Comparison of ENCODE assay signal across 1 cellular context in genomic region chr19:3116621-3117020, GRCh38.
TF ChIP-seq lines count a peak whose summit lies in the region.

No MANE protein-coding gene starts in this region.

TF ChIP-seq in GM23338, 12 proteins besides CTCF, POLR2A, EP300 and RAD21:
- TF ChIP-seq ETS1 (IDR thresholded peaks at IDR 0.05) (no peak), POLR2AphosphoS5 (IDR thresholded peaks at IDR 0.05; ENCODE audit: low read depth) (no peak), EZH2 (IDR thresholded peaks at IDR 0.05; ENCODE audit: low read depth, unreplicated experiment) (no peak), CREB1 (CRISPR knock-in tag; IDR thresholded peaks at IDR 0.05; ENCODE audit: low read depth) (no peak), JUNB (IDR thresholded peaks at IDR 0.05; ENCODE audit: unreplicated experiment) (no peak), EZH2phosphoT487 (IDR thresholded peaks at IDR 0.05; ENCODE audit: unreplicated experiment) (no peak), ZNF114 (CRISPR knock-in tag; IDR thresholded peaks at IDR 0.05) (no peak), REST (IDR thresholded peaks at IDR 0.05; ENCODE audit: unreplicated experiment) (no peak), NANOG (IDR thresholded peaks at IDR 0.05; ENCODE audit: borderline replicate concordance) (no peak), ZNF331 (CRISPR knock-in tag; IDR thresholded peaks at IDR 0.05; ENCODE audit: low read depth) (no peak), STAT1 (IDR thresholded peaks at IDR 0.05; ENCODE audit: unreplicated experiment) (no peak)
- TF ChIP-seq, protein P1, sequence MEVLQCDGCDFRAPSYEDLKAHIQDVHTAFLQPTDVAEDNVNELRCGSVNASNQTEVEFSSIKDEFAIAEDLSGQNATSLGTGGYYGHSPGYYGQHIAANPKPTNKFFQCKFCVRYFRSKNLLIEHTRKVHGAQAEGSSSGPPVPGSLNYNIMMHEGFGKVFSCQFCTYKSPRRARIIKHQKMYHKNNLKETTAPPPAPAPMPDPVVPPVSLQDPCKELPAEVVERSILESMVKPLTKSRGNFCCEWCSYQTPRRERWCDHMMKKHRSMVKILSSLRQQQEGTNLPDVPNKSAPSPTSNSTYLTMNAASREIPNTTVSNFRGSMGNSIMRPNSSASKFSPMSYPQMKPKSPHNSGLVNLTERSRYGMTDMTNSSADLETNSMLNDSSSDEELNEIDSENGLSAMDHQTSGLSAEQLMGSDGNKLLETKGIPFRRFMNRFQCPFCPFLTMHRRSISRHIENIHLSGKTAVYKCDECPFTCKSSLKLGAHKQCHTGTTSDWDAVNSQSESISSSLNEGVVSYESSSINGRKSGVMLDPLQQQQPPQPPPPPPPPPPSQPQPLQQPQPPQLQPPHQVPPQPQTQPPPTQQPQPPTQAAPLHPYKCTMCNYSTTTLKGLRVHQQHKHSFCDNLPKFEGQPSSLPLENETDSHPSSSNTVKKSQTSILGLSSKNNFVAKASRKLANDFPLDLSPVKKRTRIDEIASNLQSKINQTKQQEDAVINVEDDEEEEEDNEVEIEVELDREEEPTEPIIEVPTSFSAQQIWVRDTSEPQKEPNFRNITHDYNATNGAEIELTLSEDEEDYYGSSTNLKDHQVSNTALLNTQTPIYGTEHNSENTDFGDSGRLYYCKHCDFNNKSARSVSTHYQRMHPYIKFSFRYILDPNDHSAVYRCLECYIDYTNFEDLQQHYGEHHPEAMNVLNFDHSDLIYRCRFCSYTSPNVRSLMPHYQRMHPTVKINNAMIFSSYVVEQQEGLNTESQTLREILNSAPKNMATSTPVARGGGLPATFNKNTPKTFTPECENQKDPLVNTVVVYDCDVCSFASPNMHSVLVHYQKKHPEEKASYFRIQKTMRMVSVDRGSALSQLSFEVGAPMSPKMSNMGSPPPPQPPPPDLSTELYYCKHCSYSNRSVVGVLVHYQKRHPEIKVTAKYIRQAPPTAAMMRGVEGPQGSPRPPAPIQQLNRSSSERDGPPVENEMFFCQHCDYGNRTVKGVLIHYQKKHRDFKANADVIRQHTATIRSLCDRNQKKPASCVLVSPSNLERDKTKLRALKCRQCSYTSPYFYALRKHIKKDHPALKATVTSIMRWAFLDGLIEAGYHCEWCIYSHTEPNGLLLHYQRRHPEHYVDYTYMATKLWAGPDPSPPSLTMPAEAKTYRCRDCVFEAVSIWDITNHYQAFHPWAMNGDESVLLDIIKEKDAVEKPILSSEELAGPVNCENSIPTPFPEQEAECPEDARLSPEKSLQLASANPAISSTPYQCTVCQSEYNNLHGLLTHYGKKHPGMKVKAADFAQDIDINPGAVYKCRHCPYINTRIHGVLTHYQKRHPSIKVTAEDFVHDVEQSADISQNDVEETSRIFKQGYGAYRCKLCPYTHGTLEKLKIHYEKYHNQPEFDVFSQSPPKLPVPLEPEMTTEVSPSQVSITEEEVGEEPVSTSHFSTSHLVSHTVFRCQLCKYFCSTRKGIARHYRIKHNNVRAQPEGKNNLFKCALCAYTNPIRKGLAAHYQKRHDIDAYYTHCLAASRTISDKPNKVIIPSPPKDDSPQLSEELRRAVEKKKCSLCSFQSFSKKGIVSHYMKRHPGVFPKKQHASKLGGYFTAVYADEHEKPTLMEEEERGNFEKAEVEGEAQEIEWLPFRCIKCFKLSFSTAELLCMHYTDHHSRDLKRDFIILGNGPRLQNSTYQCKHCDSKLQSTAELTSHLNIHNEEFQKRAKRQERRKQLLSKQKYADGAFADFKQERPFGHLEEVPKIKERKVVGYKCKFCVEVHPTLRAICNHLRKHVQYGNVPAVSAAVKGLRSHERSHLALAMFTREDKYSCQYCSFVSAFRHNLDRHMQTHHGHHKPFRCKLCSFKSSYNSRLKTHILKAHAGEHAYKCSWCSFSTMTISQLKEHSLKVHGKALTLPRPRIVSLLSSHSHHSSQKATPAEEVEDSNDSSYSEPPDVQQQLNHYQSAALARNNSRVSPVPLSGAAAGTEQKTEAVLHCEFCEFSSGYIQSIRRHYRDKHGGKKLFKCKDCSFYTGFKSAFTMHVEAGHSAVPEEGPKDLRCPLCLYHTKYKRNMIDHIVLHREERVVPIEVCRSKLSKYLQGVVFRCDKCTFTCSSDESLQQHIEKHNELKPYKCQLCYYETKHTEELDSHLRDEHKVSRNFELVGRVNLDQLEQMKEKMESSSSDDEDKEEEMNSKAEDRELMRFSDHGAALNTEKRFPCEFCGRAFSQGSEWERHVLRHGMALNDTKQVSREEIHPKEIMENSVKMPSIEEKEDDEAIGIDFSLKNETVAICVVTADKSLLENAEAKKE (CRISPR knock-in tag; IDR thresholded peaks at IDR 0.05): no peak
TF ChIP-seq in GM23338: peak in this region for 0.
